ENCODE assay signal across 8 cellular contexts in the genomic region with DNA sequence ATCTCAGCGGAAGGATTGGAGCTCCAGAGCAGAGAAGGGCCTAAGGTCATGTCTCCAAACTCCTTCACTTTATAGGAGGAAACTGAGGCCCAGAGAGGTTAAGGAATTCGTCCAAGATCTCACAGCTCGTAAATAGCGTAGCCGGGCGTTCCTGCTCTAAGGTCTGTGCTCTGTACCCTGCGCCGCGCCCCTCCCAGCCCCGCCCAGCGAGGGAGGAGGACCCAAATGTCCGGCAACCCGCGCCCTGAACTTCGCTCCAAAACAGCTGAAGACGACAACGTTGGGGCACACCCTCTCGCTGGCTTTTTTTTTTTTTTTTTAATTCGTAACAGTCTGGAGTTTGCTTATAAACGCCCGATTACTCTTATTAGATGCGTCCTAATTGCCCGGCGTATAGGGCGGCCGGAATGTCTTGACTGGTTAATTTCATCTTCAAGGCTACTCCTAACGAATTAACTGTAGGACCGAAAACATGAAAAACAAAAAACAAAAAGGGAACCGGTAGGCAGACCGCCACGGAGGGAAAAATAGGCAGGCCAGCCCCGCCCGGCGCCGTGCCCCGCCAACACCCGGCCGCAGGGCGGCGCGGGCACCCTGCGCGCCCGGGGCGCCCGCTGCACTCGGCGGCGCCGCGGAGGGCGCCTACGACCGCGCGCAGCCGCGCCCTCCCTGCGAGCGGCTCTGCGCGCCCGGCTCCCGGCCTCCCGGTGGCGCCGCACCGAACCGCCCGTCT. TPM values are rescaled to one million over a fixed set of nuclear protein-coding genes. Genes with fewer than 3 reads are reported as not detected.
DNase-seq lines count a peak whose midpoint lies in the region; ATAC-seq and TF ChIP-seq lines count a peak whose summit lies in the region.

No MANE protein-coding gene starts in this region.

- H3K4me3 ChIP-seq in OCI-LY7 (ENCODE audit: low read depth, low read length, poor library complexity, severe bottlenecking) (peak overlapping the region; percentile 74), testis (peak overlapping the region; percentile 62 to 77)
- H3K4me3 ChIP-seq in naive thymus-derived CD4-positive, alpha-beta T cell (ENCODE audit: low read length) = peak overlapping the region; percentile 92

- H3K9me2 ChIP-seq in OCI-LY7 (ENCODE audit: insufficient read depth, low read length) = no peaks in the 10 kb centered on the region

- intact Hi-C loops in OCI-LY7 (cut with micrococcal nuclease; ENCODE audit: unreplicated experiment) (loop anchor here (2.0 to 5.0 kb wide), 3 partner anchors 361 to 619 kb away; a partner anchor contains a TSS), testis (cut with DNase I; ENCODE audit: low total_unique reads) (loop anchor here (5.0 to 10.0 kb wide), 2 partner anchors 437 to 684 kb away; no protein-coding TSS in a partner anchor)
- intact Hi-C loops in naive thymus-derived CD4-positive, alpha-beta T cell (cut with micrococcal nuclease) = loop anchor here (1.0 to 10.0 kb wide), 16 partner anchors 19 to 1755 kb away; a partner anchor contains a TSS

- no peaks in the 10 kb centered on the region for H3K79me2 ChIP-seq in OCI-LY7 (ENCODE audit: insufficient read depth, low read depth, low read length)

- no peaks in the 10 kb centered on the region for H4K20me1 ChIP-seq in OCI-LY7 (ENCODE audit: insufficient read depth, low read length)

- ATAC-seq in GM19467 (IDR thresholded peaks at IDR 0.05; ENCODE audit: unreplicated experiment) (peak; percentile 32), HG03565 (IDR thresholded peaks at IDR 0.05; ENCODE audit: unreplicated experiment) (peak; percentile 15)
- ATAC-seq in naive thymus-derived CD4-positive, alpha-beta T cell = peak; percentile 43

- TF ChIP-seq CTCF in OCI-LY7 (conservative IDR thresholded peaks at IDR 0.05; ENCODE audit: low read length) = peak; percentile 34; the same call in 1 of the 2 replicates
- peak in 1 of 3 experiments; percentile 19 for TF ChIP-seq CTCF in testis (IDR thresholded peaks at IDR 0.05)

- BruUV-seq in OCI-LY7 (replicated peaks; lab: Mats Ljungman, UMichigan) = no TSS peak

- H3K36me3 ChIP-seq in OCI-LY7 (ENCODE audit: insufficient read depth, low read length) = no peaks in the 10 kb centered on the region
- H3K36me3 ChIP-seq in naive thymus-derived CD4-positive, alpha-beta T cell (ENCODE audit: control insufficient read depth in 2 of 3, insufficient read depth in 3 of 3, low read length in 3 of 3) = no peaks in the 10 kb centered on the region
- no peaks in the 10 kb centered on the region for H3K36me3 ChIP-seq in testis (ENCODE audit: low read depth, missing control alignments)

- CTCF ChIA-PET in OCI-LY7 (lab: Charles Lee; ENCODE audit: unreplicated experiment) = no interaction called here
- CTCF ChIA-PET in naive thymus-derived CD4-positive, alpha-beta T cell (lab: Charles Lee) = interaction anchor here (0.7 kb wide), 1 partner anchor 688 kb away, joined by 3 read pairs; no protein-coding TSS in a partner anchor

- H3K27ac ChIP-seq in OCI-LY7 (ENCODE audit: low read depth, low read length, poor library complexity, severe bottlenecking) (no peak overlapping the region), testis (peak overlapping the region; percentile 99 to 100)
- peak overlapping the region; percentile 88 for H3K27ac ChIP-seq in naive thymus-derived CD4-positive, alpha-beta T cell (ENCODE audit: low read depth, low read length)

- DNase-seq in COR-L47 (lab: John Stamatoyannopoulos, UW) (peak; percentile 54), OCI-LY7 (ENCODE audit: low spot score) (peak; percentile 68), fibroblast of gingiva (ENCODE audit: low read depth) (peak; percentile 98), testis (peak; percentile 94)
- DNase-seq in activated T-cell treated with anti-CD3 and anti-CD28 coated beads, Interleukin-2, amount 50 U/mL, for 48 hours = peak; percentile 89
- peak in 4 of 9 donors; percentile 20 to 68 (median 48) for DNase-seq in naive thymus-derived CD4-positive, alpha-beta T cell

- peak overlapping the region; percentile 84 for H3K4me2 ChIP-seq in OCI-LY7 (ENCODE audit: low read length)

- POLR2A ChIA-PET in OCI-LY7 (lab: Charles Lee) = no interaction called here
- POLR2A ChIA-PET in naive thymus-derived CD4-positive, alpha-beta T cell (lab: Charles Lee) = interaction anchor here (0.6 to 1.7 kb wide), 5 partner anchors 11 to 32 kb away, joined by 3 to 9 read pairs (median 5); no protein-coding TSS in a partner anchor

- H3K36me3 Mint-ChIP-seq in naive thymus-derived CD4-positive, alpha-beta T cell = peaks cover 0 to 4% (median 0%) of the 10 kb centered on the region in 5 donors

- H2AFZ ChIP-seq in OCI-LY7 (ENCODE audit: low read length) = peak overlapping the region; percentile 92

- no peak for TF ChIP-seq POLR2A in testis (IDR thresholded peaks at IDR 0.05)

- no peaks in the 10 kb centered on the region for H3K27me3 Mint-ChIP-seq in naive thymus-derived CD4-positive, alpha-beta T cell

- no peaks in the 10 kb centered on the region for H3K27me3 ChIP-seq in naive thymus-derived CD4-positive, alpha-beta T cell (ENCODE audit: control insufficient read depth in 2 of 2, insufficient read depth in 2 of 2, low read length in 2 of 2)
- H3K27me3 ChIP-seq in testis = no peaks in the 10 kb centered on the region

- no peaks in the 10 kb centered on the region for H3K9me3 ChIP-seq in OCI-LY7 (ENCODE audit: low read length)
- no peaks in the 10 kb centered on the region for H3K9me3 ChIP-seq in naive thymus-derived CD4-positive, alpha-beta T cell (ENCODE audit: control insufficient read depth in 2 of 3, low read length in 3 of 3)
- H3K9me3 ChIP-seq in testis = no peaks in the 10 kb centered on the region

- peaks cover 0 to 5% (median 0%) of the 10 kb centered on the region in 11 donors for H3K9me3 Mint-ChIP-seq in naive thymus-derived CD4-positive, alpha-beta T cell

- H3K4me1 Mint-ChIP-seq in naive thymus-derived CD4-positive, alpha-beta T cell = peaks cover 6 to 44% (median 21%) of the 10 kb centered on the region in 7 donors

- peak overlapping the region in 8 of 9 donors; percentile 72 to 94 (median 90) for H3K27ac Mint-ChIP-seq in naive thymus-derived CD4-positive, alpha-beta T cell

- peaks cover 21% of the 10 kb centered on the region for H3K4me1 ChIP-seq in OCI-LY7 (ENCODE audit: insufficient read depth, low read length, poor library complexity, severe bottlenecking)
- peaks cover 16 to 18% of the 10 kb centered on the region in 2 donors for H3K4me1 ChIP-seq in naive thymus-derived CD4-positive, alpha-beta T cell (ENCODE audit: control insufficient read depth in 2 of 2, insufficient read depth in 2 of 2, low read length in 2 of 2)
- H3K4me1 ChIP-seq in testis = peaks cover 21% of the 10 kb centered on the region

- WGBS in testis, 2 donors = 1% methylated on average over 31 to 70 of the region's 70 CpGs

- peak overlapping the region in 7 of 10 donors; percentile 85 to 90 (median 87) for H3K4me3 Mint-ChIP-seq in naive thymus-derived CD4-positive, alpha-beta T cell

RNA-seq across cellular contexts. Expression of a gene that starts 0.9 kb away (rescaled TPM):
- 0.03 and 0.35 TPM in 2 replicates for total RNA-seq in OCI-LY7 (2014; rRNA removed; shearing (Covaris generic))
- total RNA-seq in OCI-LY7 (2022) (0.39 and 1.0 TPM in 2 replicates), testis (10 to 100 TPM; 24.3 to 39.7 TPM)
- 100 to 1,000 TPM in 1 of 5 experiments, 10 to 100 TPM in 2, 1 to 10 TPM in 1, under 1 TPM in 1; 0.81 to 251 (median 33.9) TPM for total RNA-seq in naive thymus-derived CD4-positive, alpha-beta T cell
- 1 to 10 TPM in 1 of 2 donors, under 1 TPM in 1; 0.25 to 1.3 TPM for polyA plus RNA-seq in naive thymus-derived CD4-positive, alpha-beta T cell
- polyA plus RNA-seq in testis (ENCODE audit: insufficient read depth, low read depth, low replicate concordance) = 14.1 TPM
